In the genomic region with DNA sequence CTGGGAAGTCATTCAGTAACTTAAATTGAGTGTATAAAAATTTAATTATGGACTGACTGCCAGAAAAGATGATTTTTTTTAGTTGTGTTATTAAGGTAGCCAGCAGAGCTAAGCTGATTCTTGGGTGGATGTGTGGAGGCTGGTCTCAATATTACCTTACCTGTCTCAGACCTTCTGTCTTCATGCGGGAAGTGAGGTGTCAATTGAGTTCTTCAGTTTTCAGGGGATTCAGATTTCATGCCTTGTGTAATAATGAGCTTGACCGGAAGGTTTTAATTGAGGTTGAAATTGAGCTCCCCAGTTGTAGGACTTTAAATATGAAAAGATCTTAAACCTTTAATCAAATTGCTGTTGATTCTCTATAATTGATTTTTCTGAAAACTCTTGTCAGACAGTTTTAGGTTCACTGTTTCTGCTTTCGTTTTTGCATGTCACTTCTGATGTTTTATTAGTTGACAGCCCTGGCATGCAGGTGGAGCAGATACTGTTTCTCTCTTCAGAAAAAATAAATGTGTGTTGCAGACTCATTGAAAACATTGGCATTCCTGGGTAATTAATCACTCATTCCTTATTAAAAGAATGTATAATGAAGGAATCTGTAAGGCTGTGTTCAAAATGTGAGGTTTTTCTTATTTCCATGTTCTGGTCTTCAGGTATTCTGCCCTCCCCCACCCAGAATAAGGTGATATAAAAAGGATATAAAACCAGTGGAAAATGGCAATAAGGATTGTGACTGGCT, we compare ENCODE assay signal across 1 cellular context.
TF ChIP-seq lines count a peak whose summit lies in the region.

No MANE protein-coding gene starts in this region.

TF ChIP-seq in H1, 55 proteins besides CTCF, POLR2A, EP300 and RAD21:
- no peak for TF ChIP-seq JUN (IDR thresholded peaks at IDR 0.05; ENCODE audit: low read depth, low read length)
- no peak for TF ChIP-seq TAF7 (optimal IDR thresholded peaks at IDR 0.05; ENCODE audit: borderline replicate concordance, low read depth, low read length)
- TF ChIP-seq CTBP2 (IDR thresholded peaks at IDR 0.05; ENCODE audit: borderline replicate concordance, insufficient read depth, insufficient read length, low read length), result no peak
- TF ChIP-seq KDM5A (IDR thresholded peaks at IDR 0.05; ENCODE audit: low read length), result no peak
- no peak for TF ChIP-seq RFX5 (IDR thresholded peaks at IDR 0.05; ENCODE audit: borderline replicate concordance, low read depth, low read length)
